10 cellular contexts compared by ENCODE assay signal in genomic region chrX:19885732-19886131, GRCh38. TPM values are rescaled to one million over a fixed set of nuclear protein-coding genes. Genes with fewer than 3 reads are reported as not detected.
DNase-seq lines count a peak whose midpoint lies in the region; ATAC-seq, FAIRE-seq and TF ChIP-seq lines count a peak whose summit lies in the region.
"Had no signal": no experiment of that assay in that cellular context is flagged by ENCODE, and none has a peak within 500 bp of the region (broad histone marks: within the 10 kb centered on the region; RNA-seq: fewer than 3 reads in every experiment).

No MANE protein-coding gene starts in this region.

- WGBS in A549 (ENCODE audit: missing lambda C conversion rate), result 88% methylated on average over 2 of the region's 2 CpGs
- WGBS in mesenchymal stem cell, result 100% methylated on average over 1 of the region's 2 CpGs

- CTCF ChIA-PET in A549 (lab: Yijun Ruan, JAX) (interaction anchor here (1.0 kb wide), 1 partner anchor 13 kb away, joined by 3 read pairs; no protein-coding TSS in a partner anchor), WTC11 (lab: Charles Lee) (no interaction called here)

- no peaks in the 10 kb centered on the region for H3K36me3 ChIP-seq in mesenchymal stem cell (ENCODE audit: control insufficient read depth in 1 of 2, insufficient read depth in 2 of 2, low read depth in 1 of 2, low read length in 2 of 2)

- H2BK120ac ChIP-seq in mesenchymal stem cell (ENCODE audit: low read depth, low read length), result no peak overlapping the region

- no peak overlapping the region for H3K14ac ChIP-seq in mesenchymal stem cell (ENCODE audit: low read length in 2 of 2)

- DNase-seq in A549 (ENCODE audit: low read depth in 1 of 2, low spot score in 1 of 2) (no peak), GM12865 (ENCODE audit: low read depth) (no peak), WTC11 (ENCODE audit: low spot score) (no peak), mesenchymal stem cell (no peak), HUDEP-2 (lab: John Stamatoyannopoulos, UW; ENCODE audit: unreplicated experiment in 76 of 76) (no peak), substantia nigra (lab: John Stamatoyannopoulos, UW) (no peak), NCI-H2107 treated with DMSO at 0.1 percent for 48 hours (lab: John Stamatoyannopoulos, UW; ENCODE audit: unreplicated experiment) (no peak)
- DNase-seq in NK-92 treated with Interleukin-12 subunit alpha and Interleukin-12 subunit beta, amount 100 ng/mL, for 24 hours (lab: John Stamatoyannopoulos, UW), result no peak
- DNase-seq: activated gamma-delta T cell, NCI-H2029 had no signal

- H3K27ac Mint-ChIP-seq in WTC11, result no peak overlapping the region

- no peak overlapping the region for H2BK12ac ChIP-seq in mesenchymal stem cell (ENCODE audit: low read length in 2 of 2)

- H3K4me2 ChIP-seq in A549 (peak overlapping the region; percentile 81), mesenchymal stem cell (ENCODE audit: low read length, poor library complexity, severe bottlenecking) (no peak overlapping the region)

- peak overlapping the region; percentile 69 for H3K4me3 Mint-ChIP-seq in WTC11

- no peak overlapping the region for H4K91ac ChIP-seq in mesenchymal stem cell (ENCODE audit: low read length)

- H3K27ac ChIP-seq in A549 (no peak overlapping the region; a peak in 1 of 6 replicates), mesenchymal stem cell (ENCODE audit: low read length, poor library complexity, severe bottlenecking) (no peak overlapping the region), substantia nigra (ENCODE audit: low read depth, low read length, poor library complexity, severe bottlenecking) (no peak overlapping the region)

- H3K4ac ChIP-seq in mesenchymal stem cell (ENCODE audit: low read depth in 1 of 2, low read length in 2 of 2), result no peak overlapping the region

- H3K9me3 Mint-ChIP-seq in WTC11, result peaks cover 3% of the 10 kb centered on the region; the same call in 1 of the 2 replicates

- peaks cover 5% of the 10 kb centered on the region for H3K79me1 ChIP-seq in mesenchymal stem cell (replicated peaks; ENCODE audit: low read length, poor library complexity, severe bottlenecking)

- H3K9me3 ChIP-seq in A549 (no peaks in the 10 kb centered on the region), mesenchymal stem cell (ENCODE audit: control insufficient read depth, low read length) (no peaks in the 10 kb centered on the region)

- H2AK5ac ChIP-seq in mesenchymal stem cell (ENCODE audit: low read length, severe bottlenecking), result no peak overlapping the region

- no peak overlapping the region for H2BK15ac ChIP-seq in mesenchymal stem cell (ENCODE audit: low read depth, poor library complexity, severe bottlenecking)

- no peak for TF ChIP-seq EP300 in A549 (IDR thresholded peaks at IDR 0.05)

- no peak for TF ChIP-seq RAD21 in A549 (conservative IDR thresholded peaks at IDR 0.05 in 1 of 2, IDR thresholded peaks at IDR 0.05 in 1 of 2)

- H3K18ac ChIP-seq in mesenchymal stem cell (ENCODE audit: low read depth in 1 of 2, low read length in 2 of 2), result no peak overlapping the region

- no peak for TF ChIP-seq POLR2A in A549 (IDR thresholded peaks at IDR 0.05; ENCODE audit: low read length)

- H3K27me3 Mint-ChIP-seq in WTC11 (ENCODE audit: low read depth), result peaks cover 13% of the 10 kb centered on the region

- H3K9ac ChIP-seq in mesenchymal stem cell (ENCODE audit: low read length), result peak overlapping the region; percentile 77

- no peak overlapping the region for H2BK5ac ChIP-seq in mesenchymal stem cell (ENCODE audit: low read depth, low read length, poor library complexity, severe bottlenecking)

- FAIRE-seq in A549 (lab: Jason Lieb, UNC), result peak; percentile 96

- POLR2A ChIA-PET in A549 (lab: Yijun Ruan, JAX), result no interaction called here
- POLR2A ChIA-PET in WTC11 (lab: Charles Lee), result no interaction called here

- peaks cover 39% of the 10 kb centered on the region for H3K4me1 ChIP-seq in A549
- H3K4me1 ChIP-seq in mesenchymal stem cell (ENCODE audit: control insufficient read depth, insufficient read depth, low read depth, low read length), result peaks cover 6% of the 10 kb centered on the region

- peaks cover 15% of the 10 kb centered on the region for H3K4me1 Mint-ChIP-seq in WTC11

- TF ChIP-seq CTCF in A549 (IDR thresholded peaks at IDR 0.05) (no peak), GM12865 (IDR thresholded peaks at IDR 0.05; ENCODE audit: insufficient read depth, low read depth, low read length, missing control alignments) (no peak), WTC11 (IDR thresholded peaks at IDR 0.05) (no peak)

- H3K27me3 ChIP-seq in mesenchymal stem cell (ENCODE audit: control insufficient read depth in 1 of 2, insufficient read depth in 1 of 2, low read length in 2 of 2), result peaks cover 0 to 8% of the 10 kb centered on the region in 2 experiments

- ATAC-seq in A549 (no peak), WTC11 (no peak)

- H2AFZ ChIP-seq in mesenchymal stem cell (ENCODE audit: low read depth, low read length), result no peak overlapping the region

- no peak overlapping the region for H4K8ac ChIP-seq in mesenchymal stem cell (ENCODE audit: low read length)

- H3K4me3 ChIP-seq in A549 (peak overlapping the region; percentile 99; the same call in 2 of the 3 replicates), GM12865 (ENCODE audit: low read depth, low read length) (peak overlapping the region; percentile 84), mesenchymal stem cell (ENCODE audit: insufficient read depth in 1 of 2, low read depth in 1 of 2, low read length in 2 of 2) (peak overlapping the region in 1 of 2 experiments; percentile 74)

- H3K23ac ChIP-seq in mesenchymal stem cell (ENCODE audit: low read length in 2 of 2), result no peak overlapping the region

- H3K36me3 Mint-ChIP-seq in WTC11, result no peaks in the 10 kb centered on the region

TF ChIP-seq in A549, 52 proteins besides CTCF, POLR2A, EP300 and RAD21 (continues in another document):
- TF ChIP-seq MAZ (IDR thresholded peaks at IDR 0.05; ENCODE audit: borderline replicate concordance, low read depth, low read length), result no peak
- TF ChIP-seq FOSB (CRISPR knock-in tag; IDR thresholded peaks at IDR 0.05), result no peak
- no peak for TF ChIP-seq FOXS1 (CRISPR knock-in tag; IDR thresholded peaks at IDR 0.05)
- no peak for TF ChIP-seq HDAC2 (IDR thresholded peaks at IDR 0.05)
- no peak for TF ChIP-seq PBX3 (IDR thresholded peaks at IDR 0.05)
- no peak for TF ChIP-seq SMC3 (IDR thresholded peaks at IDR 0.05)
- TF ChIP-seq USF2 (IDR thresholded peaks at IDR 0.05), result no peak
- no peak for TF ChIP-seq CHD2 (IDR thresholded peaks at IDR 0.05; ENCODE audit: low read length, partially characterized antibody)
- TF ChIP-seq NFE2L2 (conservative IDR thresholded peaks at IDR 0.05; ENCODE audit: low read length), result no peak

TF ChIP-seq in WTC11, 78 proteins besides CTCF, POLR2A, EP300 and RAD21:
- TF ChIP-seq NR2C2 (CRISPR knock-in tag; IDR thresholded peaks at IDR 0.05), result no peak
- TF ChIP-seq GTF2I (CRISPR knock-in tag; conservative IDR thresholded peaks at IDR 0.05), result no peak
- no peak for TF ChIP-seq PRRX2 (CRISPR knock-in tag; IDR thresholded peaks at IDR 0.05)
- no peak for TF ChIP-seq ETV6 (CRISPR knock-in tag; IDR thresholded peaks at IDR 0.05)
- no peak for TF ChIP-seq ESRRA (CRISPR knock-in tag; IDR thresholded peaks at IDR 0.05; ENCODE audit: borderline replicate concordance)
- no peak for TF ChIP-seq AFF4 (CRISPR knock-in tag; IDR thresholded peaks at IDR 0.05; ENCODE audit: borderline replicate concordance)
- no peak for TF ChIP-seq OVOL2 (CRISPR knock-in tag; IDR thresholded peaks at IDR 0.05; ENCODE audit: borderline replicate concordance)
- no peak for TF ChIP-seq ZSCAN18 (CRISPR knock-in tag; IDR thresholded peaks at IDR 0.05)

RNA-seq across cellular contexts. Expression of gene SH3KBP1, which starts 1.7 kb away (rescaled TPM):
- polyA plus RNA-seq in A549 (2011; rRNA removed) (67.0 and 83.0 TPM in 2 replicates), A549 (2017; fragmentation: RNase III; extraction: RNeasy Plus Mini Kit Qiagen cat#74134 plus additional on column Dnase treatment) (64.5 to 77.5 TPM (median 67.7 TPM) in 3 replicates)
- 26.9 and 27.6 TPM in 2 replicates for polyA plus RNA-seq in A549 (2012; cell fraction: cytosol; rRNA removed)
- 19.7 and 22.2 TPM in 2 replicates for polyA plus RNA-seq in A549 (2012; cell fraction: nucleus; rRNA removed)
- 41.8 and 44.6 TPM in 2 replicates for polyA minus RNA-seq in A549 (2011; rRNA and poly(A)+ RNA removed)
- 15.9 to 18.6 TPM (median 18.3 TPM) in 3 replicates for total RNA-seq in WTC11 (2021)
- polyA plus RNA-seq in mesenchymal stem cell (2013, experiment 1 of 2), result 103 TPM
- polyA plus RNA-seq in mesenchymal stem cell (2013, experiment 2 of 2), result 104 TPM
